In genomic region chr6:169215201-169215661, GRCh38 we compare ENCODE assay signal across 11 cellular contexts. TPM values are rescaled to one million over a fixed set of nuclear protein-coding genes. Genes with fewer than 3 reads are reported as not detected.
DNase-seq lines count a peak whose midpoint lies in the region; ATAC-seq, FAIRE-seq and TF ChIP-seq lines count a peak whose summit lies in the region.
"Had no signal": no experiment of that assay in that cellular context is flagged by ENCODE, and none has a peak within 500 bp of the region (broad histone marks: within the 10 kb centered on the region; RNA-seq: fewer than 3 reads in every experiment).

No MANE protein-coding gene starts in this region.

- H3F3A ChIP-seq in SK-N-SH (replicated peaks; ENCODE audit: insufficient read depth), result peaks cover 18% of the 10 kb centered on the region

- no peak overlapping the region for H4K8ac ChIP-seq in mesendoderm (ENCODE audit: low read depth, low read length)

- WGBS in SK-N-SH (ENCODE audit: low lambda C conversion rate), result 75% methylated on average over 11 of the region's 11 CpGs
- WGBS in mesendoderm (ENCODE audit: extremely low coverage, insufficient coverage, low lambda C conversion rate), result no CpG with 5 or more reads among the region's 11 CpGs
- 43 to 62% methylated on average over 11 of the region's 11 CpGs for WGBS in testis, 2 donors
- WGBS in pancreas, 2 donors, result 74 to 77% methylated on average over 11 of the region's 11 CpGs

- CTCF ChIA-PET in SK-N-SH (lab: Yijun Ruan, JAX), result no interaction called here

- peak; percentile 1 for DNase-seq in SK-N-SH
- no peak for DNase-seq in coronary artery (ENCODE audit: low spot score)
- peak; percentile 5 for DNase-seq in mesendoderm
- no peak for DNase-seq in testis
- no peak for DNase-seq in pancreas
- no peak for DNase-seq in activated CD4-positive, alpha-beta T cell treated with anti-CD3 and anti-CD28 coated beads for 48 hours
- DNase-seq: naive B cell, NCI-H1417, SHP77 had no signal

- no peak overlapping the region for H3K4ac ChIP-seq in mesendoderm (ENCODE audit: low read depth, low read length)

- intact Hi-C loops in testis (cut with DNase I; ENCODE audit: low total_unique reads) (no loop called here), pancreas (cut with DNase I) (no loop called here)

- H4K20me1 ChIP-seq in SK-N-SH (ENCODE audit: insufficient read depth), result no peaks in the 10 kb centered on the region

- no peak for TF ChIP-seq EP300 in SK-N-SH (IDR thresholded peaks at IDR 0.05; ENCODE audit: borderline replicate concordance in 1 of 2, low read depth in 1 of 2, low read length in 1 of 2)

- TF ChIP-seq RAD21 in SK-N-SH (IDR thresholded peaks at IDR 0.05; ENCODE audit: low read length), result no peak

- H3K79me1 ChIP-seq in mesendoderm (ENCODE audit: low read length), result no peaks in the 10 kb centered on the region

- H3K9ac ChIP-seq in SK-N-SH, result peak overlapping the region; percentile 64
- no peak overlapping the region for H3K9ac ChIP-seq in mesendoderm (ENCODE audit: low read length)

- H3K4me1 ChIP-seq in SK-N-SH (ENCODE audit: control insufficient read depth in 1 of 2, insufficient read depth in 2 of 2, low read depth in 1 of 2, low read length in 1 of 2), result peaks cover 0 to 11% of the 10 kb centered on the region in 2 experiments; a peak in 3 of 4 replicates
- no peaks in the 10 kb centered on the region for H3K4me1 ChIP-seq in mesendoderm (ENCODE audit: control insufficient read depth, low read depth, low read length)
- peaks cover 8% of the 10 kb centered on the region for H3K4me1 ChIP-seq in testis
- H3K4me1 ChIP-seq in pancreas, result peaks cover 0 to 9% (median 4%) of the 10 kb centered on the region in 3 donors

- TF ChIP-seq CTCF in SK-N-SH (IDR thresholded peaks at IDR 0.05) (no peak), coronary artery (IDR thresholded peaks at IDR 0.05) (no peak), testis (IDR thresholded peaks at IDR 0.05) (no peak), pancreas (IDR thresholded peaks at IDR 0.05) (no peak)

- ATAC-seq in GM19455 (IDR thresholded peaks at IDR 0.05; ENCODE audit: unreplicated experiment) (no peak), pancreas (no peak)

- no peak overlapping the region for H2BK15ac ChIP-seq in mesendoderm (replicated peaks; ENCODE audit: low read depth)

- no peak for FAIRE-seq in pancreas (lab: Jason Lieb, UNC)
- FAIRE-seq: G401.6 had no signal

- H3K23ac ChIP-seq in mesendoderm (ENCODE audit: low read length), result no peak overlapping the region

- no peak for TF ChIP-seq POLR2A in testis (IDR thresholded peaks at IDR 0.05)

- H3K27ac ChIP-seq in SK-N-SH (ENCODE audit: low read depth in 2 of 2, low read length in 1 of 2), result peak overlapping the region in 1 of 2 experiments; percentile 90; a peak in 3 of 4 replicates
- H3K27ac ChIP-seq in coronary artery, result peak overlapping the region; percentile 96
- H3K27ac ChIP-seq in mesendoderm (ENCODE audit: low read depth, low read length), result no peak overlapping the region
- peak overlapping the region; percentile 24 to 88 for H3K27ac ChIP-seq in testis
- peak overlapping the region in 1 of 4 donors; percentile 12 for H3K27ac ChIP-seq in pancreas

- H2AK5ac ChIP-seq in mesendoderm (ENCODE audit: low read length), result no peak overlapping the region

- H3K27me3 ChIP-seq in SK-N-SH (ENCODE audit: insufficient read depth) (no peaks in the 10 kb centered on the region), mesendoderm (ENCODE audit: insufficient read depth, low read length, poor library complexity) (no peaks in the 10 kb centered on the region), testis (no peaks in the 10 kb centered on the region), pancreas (no peaks in the 10 kb centered on the region)

- H3K79me2 ChIP-seq in SK-N-SH (ENCODE audit: insufficient read depth), result no peaks in the 10 kb centered on the region
- H3K79me2 ChIP-seq in mesendoderm (ENCODE audit: control insufficient read depth, insufficient read depth, low read length), result no peaks in the 10 kb centered on the region

- H3K9me3 ChIP-seq in SK-N-SH (no peaks in the 10 kb centered on the region), testis (no peaks in the 10 kb centered on the region), pancreas (no peaks in the 10 kb centered on the region)

- H2AFZ ChIP-seq in SK-N-SH (ENCODE audit: low read depth), result peak overlapping the region; percentile 60; the same call in 1 of the 2 replicates

- H3K4me3 ChIP-seq in SK-N-SH (ENCODE audit: low read depth in 2 of 2, low read length in 1 of 2) (no peak overlapping the region), coronary artery (peak overlapping the region; percentile 19), mesendoderm (ENCODE audit: low read length) (no peak overlapping the region), testis (no peak overlapping the region), pancreas (no peak overlapping the region)

- no peak overlapping the region for H2BK120ac ChIP-seq in mesendoderm (ENCODE audit: low read depth, low read length)

- no peak overlapping the region for H2BK5ac ChIP-seq in mesendoderm (ENCODE audit: low read length)

- no peak overlapping the region for H3K18ac ChIP-seq in mesendoderm (ENCODE audit: low read length)

- H3K4me2 ChIP-seq in SK-N-SH (peak overlapping the region; percentile 68; the same call in 1 of the 2 replicates), mesendoderm (ENCODE audit: low read length) (no peak overlapping the region)

- POLR2A ChIA-PET in SK-N-SH (lab: Yijun Ruan, JAX), result no interaction called here

- H3K9me2 ChIP-seq in SK-N-SH, result no peaks in the 10 kb centered on the region

- H4K5ac ChIP-seq in mesendoderm (ENCODE audit: low read length), result no peak overlapping the region

- peaks cover 12 to 17% of the 10 kb centered on the region in 2 experiments for H3K36me3 ChIP-seq in SK-N-SH (replicated peaks in 1 of 2; ENCODE audit: control insufficient read depth in 1 of 2, insufficient read depth in 2 of 2, low read length in 1 of 2)
- H3K36me3 ChIP-seq in mesendoderm (ENCODE audit: control insufficient read depth, insufficient read depth, low read length), result no peaks in the 10 kb centered on the region
- no peaks in the 10 kb centered on the region for H3K36me3 ChIP-seq in testis (ENCODE audit: low read depth, missing control alignments)
- no peaks in the 10 kb centered on the region for H3K36me3 ChIP-seq in pancreas

- H3K56ac ChIP-seq in mesendoderm (ENCODE audit: low read length), result no peak overlapping the region

TF ChIP-seq in SK-N-SH, 30 proteins besides CTCF, POLR2A, EP300 and RAD21 (continues in another document):
- no peak for TF ChIP-seq GATA2 (CRISPR knock-in tag; IDR thresholded peaks at IDR 0.05)
- TF ChIP-seq TEAD4 (IDR thresholded peaks at IDR 0.05; ENCODE audit: borderline replicate concordance, insufficient read depth), result no peak
- TF ChIP-seq NRF1 (IDR thresholded peaks at IDR 0.05; ENCODE audit: low read depth, low read length), result no peak
- no peak for TF ChIP-seq MEF2A (IDR thresholded peaks at IDR 0.05; ENCODE audit: borderline replicate concordance, low read depth)
- no peak for TF ChIP-seq REST (IDR thresholded peaks at IDR 0.05; ENCODE audit: low read depth, low read length)
- TF ChIP-seq SIN3A (IDR thresholded peaks at IDR 0.05; ENCODE audit: borderline replicate concordance, low read depth, low read length), result no peak
- no peak for TF ChIP-seq GABPA (IDR thresholded peaks at IDR 0.05; ENCODE audit: low read depth)
- no peak for TF ChIP-seq EZH2phosphoT487 (IDR thresholded peaks at IDR 0.05; ENCODE audit: borderline replicate concordance, low read depth)
- TF ChIP-seq JUND (IDR thresholded peaks at IDR 0.05), result no peak
- TF ChIP-seq RFX5 (IDR thresholded peaks at IDR 0.05; ENCODE audit: low read length), result no peak
- TF ChIP-seq IRF3 (IDR thresholded peaks at IDR 0.05; ENCODE audit: low read depth, low read length), result no peak
- TF ChIP-seq YY1 (IDR thresholded peaks at IDR 0.05; ENCODE audit: low read depth), result no peak

RNA-seq across cellular contexts. Expression of gene THBS2, which starts 38.4 kb away (rescaled TPM):
- polyA plus RNA-seq in SK-N-SH (2012; rRNA removed) (105 and 166 TPM in 2 replicates), testis (ENCODE audit: insufficient read depth, low read depth, low replicate concordance) (17.9 TPM), pancreas (1 to 10 TPM in 1 of 2 donors, under 1 TPM in 1; 0.96 to 1.7 TPM)
- polyA plus RNA-seq in SK-N-SH (2012; cell fraction: cytosol; rRNA removed), result 65.3 and 85.1 TPM in 2 replicates
- polyA plus RNA-seq in SK-N-SH (2012; cell fraction: nucleus; rRNA removed), result 172 and 184 TPM in 2 replicates
- 9.5 TPM for polyA plus RNA-seq in mesendoderm (2013, experiment 1 of 2)
- 10.1 TPM for polyA plus RNA-seq in mesendoderm (2013, experiment 2 of 2)
- total RNA-seq in testis (1 to 10 TPM; 4.8 to 7.6 TPM), pancreas (10 to 100 TPM in 2 of 6 donors, 1 to 10 TPM in 4; 2.1 to 39.4 (median 3.6) TPM)

Comparison
In these comparisons a context has a peak if more than half of its experiments do, and no peak if none do; other contexts are left out.
1. DNase-seq: peak in SK-N-SH (single experiment) and mesendoderm (single experiment); none in coronary artery (single experiment), testis (single experiment), pancreas (0 of 6) and activated CD4-positive, alpha-beta T cell treated with anti-CD3 and anti-CD28 coated beads for 48 hours (single experiment).